In the genomic region with DNA sequence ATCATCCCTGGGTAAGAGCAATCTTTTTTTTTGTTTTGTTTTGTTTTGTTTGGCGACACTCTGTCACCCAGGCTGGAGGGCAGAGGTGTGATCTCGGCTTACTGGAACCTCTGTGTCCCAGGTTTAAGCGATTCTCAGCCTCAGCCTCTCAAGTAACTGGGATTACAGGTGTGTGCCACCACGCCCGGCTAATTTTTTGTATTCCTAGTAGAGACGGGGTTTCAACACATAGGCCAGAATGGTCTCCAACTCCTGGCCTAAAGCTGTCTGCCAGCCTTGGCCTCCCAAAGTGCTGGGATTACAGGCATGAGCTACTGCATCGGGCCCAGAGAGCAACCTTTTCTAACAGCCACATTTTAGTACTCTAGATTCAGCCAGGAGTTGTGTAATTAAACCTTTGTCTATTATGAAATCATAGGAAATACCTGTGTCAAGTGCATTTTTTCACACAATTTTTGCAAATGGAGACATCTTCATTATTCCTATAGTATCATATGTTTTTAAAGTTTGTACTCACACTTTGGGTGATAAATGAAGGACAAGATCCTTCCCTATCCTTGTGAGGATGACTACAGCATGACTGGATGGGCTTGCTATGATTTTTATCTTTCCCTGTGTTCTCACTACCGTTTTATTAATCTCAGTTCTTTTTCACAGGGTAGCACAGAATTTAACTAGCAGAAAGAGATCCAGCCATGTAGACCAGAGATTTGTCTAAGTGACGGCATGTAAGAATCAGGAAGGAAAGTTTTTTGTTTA, we compare ENCODE assay signal across 11 cellular contexts.
DNase-seq lines count a peak whose midpoint lies in the region; ATAC-seq, FAIRE-seq and TF ChIP-seq lines count a peak whose summit lies in the region.
"Had no signal": no experiment of that assay in that cellular context is flagged by ENCODE, and none has a peak within 500 bp of the region (broad histone marks: within the 10 kb centered on the region; RNA-seq: fewer than 3 reads in every experiment).

No MANE protein-coding gene starts in this region.

- H3K27ac ChIP-seq in SU-DHL-6 (ENCODE audit: low read depth, low read length) (peak overlapping the region; percentile 90), fibroblast of lung (ENCODE audit: insufficient read depth, low read length) (peak overlapping the region; percentile 85), smooth muscle cell (ENCODE audit: low read depth) (peak overlapping the region; percentile 75)

- ATAC-seq in GM21528 (IDR thresholded peaks at IDR 0.05; ENCODE audit: low FRiP score, unreplicated experiment), result no peak

- no peak overlapping the region for H3K4me3 ChIP-seq in SU-DHL-6 (ENCODE audit: insufficient read depth, low read length, poor library complexity, severe bottlenecking)
- H3K4me3 ChIP-seq in fibroblast of lung (replicated peaks in 1 of 4; ENCODE audit: control extremely low read depth in 1 of 4, insufficient read depth in 1 of 4, low read depth in 3 of 4, low read length in 4 of 4), result peak overlapping the region; percentile 72 to 94 (median 80)
- H3K4me3 ChIP-seq in smooth muscle cell, result peak overlapping the region; percentile 56

- DNase-seq in SKM-1 (lab: John Stamatoyannopoulos, UW; ENCODE audit: unreplicated experiment) (peak; percentile 40), SKM-1 treated with dmso at 0.1 percent for 144 hours (lab: John Stamatoyannopoulos, UW; ENCODE audit: unreplicated experiment) (no peak), fibroblast of lung (ENCODE audit: low read depth in 2 of 2) (no peak), smooth muscle cell (lab: John Stamatoyannopoulos, UW; ENCODE audit: unreplicated experiment) (no peak), Ammon's horn (ENCODE audit: low spot score) (no peak), HTR-8/SVneo (ENCODE audit: insufficient read length, low spot score) (no peak)
- DNase-seq: AML-193, caudate nucleus had no signal

- H2AFZ ChIP-seq in SU-DHL-6 (ENCODE audit: low read depth, low read length, severe bottlenecking), result peak overlapping the region; percentile 10
- H2AFZ ChIP-seq in fibroblast of lung (ENCODE audit: low read length), result no peak overlapping the region
- H2AFZ ChIP-seq in smooth muscle cell (ENCODE audit: low read depth), result peak overlapping the region; percentile 12

- H3K79me2 ChIP-seq in SU-DHL-6 (ENCODE audit: insufficient read depth, low read length), result no peaks in the 10 kb centered on the region
- no peaks in the 10 kb centered on the region for H3K79me2 ChIP-seq in fibroblast of lung (ENCODE audit: control insufficient read depth, insufficient read depth, low read length)
- peaks cover 7% of the 10 kb centered on the region for H3K79me2 ChIP-seq in smooth muscle cell (ENCODE audit: low read depth)

- FAIRE-seq in HTR-8/SVneo (lab: Jason Lieb, UNC), result no peak
- FAIRE-seq: H54 had no signal

- H3F3A ChIP-seq in SU-DHL-6 (ENCODE audit: insufficient read depth), result peaks cover 38% of the 10 kb centered on the region
- peaks cover 15% of the 10 kb centered on the region for H3F3A ChIP-seq in smooth muscle cell (ENCODE audit: low read depth)

- H3K9ac ChIP-seq in SU-DHL-6 (ENCODE audit: low read length), result peak overlapping the region; percentile 53
- no peak overlapping the region for H3K9ac ChIP-seq in fibroblast of lung (ENCODE audit: insufficient read depth, low read length)
- H3K9ac ChIP-seq in smooth muscle cell (ENCODE audit: low read depth), result peak overlapping the region; percentile 53

- TF ChIP-seq CTCF in SU-DHL-6 (IDR thresholded peaks at IDR 0.05; ENCODE audit: insufficient read depth, low read length, poor library complexity, severe bottlenecking), result no peak
- no peak for TF ChIP-seq CTCF in fibroblast of lung (conservative IDR thresholded peaks at IDR 0.05 in 1 of 2, IDR thresholded peaks at IDR 0.05 in 1 of 2; ENCODE audit: low read depth in 1 of 2, low read length in 2 of 2)
- no peak for TF ChIP-seq CTCF in smooth muscle cell (IDR thresholded peaks at IDR 0.05; ENCODE audit: borderline replicate concordance, insufficient read depth, poor library complexity, severe bottlenecking)

- H3K27me3 ChIP-seq in SU-DHL-6 (ENCODE audit: low read length), result no peaks in the 10 kb centered on the region
- H3K27me3 ChIP-seq in fibroblast of lung (ENCODE audit: control insufficient read depth, insufficient read depth, low read length), result no peaks in the 10 kb centered on the region
- no peaks in the 10 kb centered on the region for H3K27me3 ChIP-seq in smooth muscle cell (ENCODE audit: low read depth)

- no peaks in the 10 kb centered on the region for H3K9me3 ChIP-seq in SU-DHL-6 (ENCODE audit: insufficient read depth, low read length)
- no peaks in the 10 kb centered on the region for H3K9me3 ChIP-seq in fibroblast of lung (ENCODE audit: control insufficient read depth, insufficient read depth, low read depth, low read length)
- no peaks in the 10 kb centered on the region for H3K9me3 ChIP-seq in smooth muscle cell (replicated peaks; ENCODE audit: low read depth)

- H3K36me3 ChIP-seq in SU-DHL-6 (ENCODE audit: low read length), result peaks cover 12% of the 10 kb centered on the region
- no peaks in the 10 kb centered on the region for H3K36me3 ChIP-seq in fibroblast of lung (ENCODE audit: control insufficient read depth, insufficient read depth, low read length)
- H3K36me3 ChIP-seq in smooth muscle cell (ENCODE audit: low read depth), result no peaks in the 10 kb centered on the region

- H3K4me1 ChIP-seq in fibroblast of lung (ENCODE audit: control insufficient read depth, extremely low read depth, insufficient read depth, low read length) (no peaks in the 10 kb centered on the region), smooth muscle cell (ENCODE audit: low read depth) (peaks cover 13% of the 10 kb centered on the region)

- 79% methylated on average over 9 of the region's 9 CpGs for WGBS in smooth muscle cell (ENCODE audit: low lambda C conversion rate)

- H4K20me1 ChIP-seq in SU-DHL-6 (ENCODE audit: low read depth, low read length) (no peaks in the 10 kb centered on the region), fibroblast of lung (ENCODE audit: control insufficient read depth, extremely low read depth, insufficient read depth, low read length) (no peaks in the 10 kb centered on the region), smooth muscle cell (ENCODE audit: low read depth) (no peaks in the 10 kb centered on the region)

- H3K4me2 ChIP-seq in SU-DHL-6 (ENCODE audit: low read depth, low read length, poor library complexity, severe bottlenecking) (peak overlapping the region; percentile 56), fibroblast of lung (ENCODE audit: extremely low read depth, insufficient read depth, low read length) (peak overlapping the region; percentile 64), smooth muscle cell (peak overlapping the region; percentile 84)

- no peaks in the 10 kb centered on the region for H3K9me2 ChIP-seq in SU-DHL-6 (replicated peaks; ENCODE audit: insufficient read depth, low read length)
